Comparison of ENCODE assay signal across 8 cellular contexts in genomic region chr14:81220767-81221578, GRCh38. TPM values are rescaled to one million over a fixed set of nuclear protein-coding genes. Genes with fewer than 3 reads are reported as not detected.
DNase-seq lines count a peak whose midpoint lies in the region; ATAC-seq and TF ChIP-seq lines count a peak whose summit lies in the region.

GTF2A1 (minus strand) TSS chr14:81220959; CDS start chr14:81220518, 441 bp downstream.

- no peaks in the 10 kb centered on the region for H3K36me3 ChIP-seq in testis (ENCODE audit: low read depth, missing control alignments)

- peaks cover 40% of the 10 kb centered on the region for H3K4me1 Mint-ChIP-seq in activated naive CD8-positive, alpha-beta T cell (ENCODE audit: low read depth)

- peak within 1 kb of the TSS; percentile 100 for H3K4me3 Mint-ChIP-seq in activated naive CD8-positive, alpha-beta T cell

- H3K36me3 Mint-ChIP-seq in activated naive CD8-positive, alpha-beta T cell: peaks cover 5% of the 10 kb centered on the region

- no peaks in the 10 kb centered on the region for H3K9me3 Mint-ChIP-seq in activated naive CD8-positive, alpha-beta T cell (ENCODE audit: low read depth)

- H3K27me3 ChIP-seq in testis: no peaks in the 10 kb centered on the region

- peak within 1 kb of the TSS; percentile 100 for H3K27ac Mint-ChIP-seq in activated naive CD8-positive, alpha-beta T cell

- peak; percentile 81 for TF ChIP-seq POLR2A in testis (IDR thresholded peaks at IDR 0.05)

- intact Hi-C loops in testis (cut with DNase I; ENCODE audit: low total_unique reads): no loop called here

- 1% methylated on average over 36 to 87 of the region's 90 CpGs for WGBS in testis, 2 donors

- CTCF ChIA-PET in GM10248 (lab: Yijun Ruan, JAX): interaction anchor here (0.8 to 1.8 kb wide), 6 partner anchors 45 to 266 kb away, joined by 3 to 6 read pairs (median 4); no protein-coding TSS in a partner anchor

- H3K27me3 Mint-ChIP-seq in activated naive CD8-positive, alpha-beta T cell: no peaks in the 10 kb centered on the region

- H3K9me3 ChIP-seq in testis: no peaks in the 10 kb centered on the region

- H3K27ac ChIP-seq in testis: peak within 1 kb of the TSS; percentile 99

- DNase-seq in GM10248 (ENCODE audit: extremely low spot score): peak; percentile 92
- peak; percentile 100 for DNase-seq in NCI-H1105 (lab: John Stamatoyannopoulos, UW)
- peak; percentile 77 for DNase-seq in SKM-1 treated with dmso at 0.1 percent for 144 hours (lab: John Stamatoyannopoulos, UW; ENCODE audit: unreplicated experiment)
- DNase-seq in glomerular visceral epithelial cell (ENCODE audit: extremely low spot score): peak; percentile 98
- peak; percentile 74 for DNase-seq in omental fat pad (ENCODE audit: low spot score)
- DNase-seq in testis: peak; percentile 96

- H3K4me3 ChIP-seq in testis: peak within 1 kb of the TSS; percentile 90 to 94

- peak; percentile 65 for ATAC-seq in HG02623 (IDR thresholded peaks at IDR 0.05; ENCODE audit: unreplicated experiment)
- peak; percentile 95 for ATAC-seq in omental fat pad (ENCODE audit: low FRiP score)

- POLR2A ChIA-PET in GM10248 (lab: Yijun Ruan, JAX): interaction anchor here (0.6 to 1.2 kb wide), 23 partner anchors 8 to 438 kb away, joined by 3 to 8 read pairs (median 4); partner anchors contain the start of genes CEP128 and SEL1L

- peaks cover 32% of the 10 kb centered on the region for H3K4me1 ChIP-seq in testis

- TF ChIP-seq CTCF in GM10248 (IDR thresholded peaks at IDR 0.05; ENCODE audit: control extremely low read depth, extremely low read depth, low read depth, missing control alignments) (no peak), omental fat pad (IDR thresholded peaks at IDR 0.05) (no peak), testis (IDR thresholded peaks at IDR 0.05) (peak in 1 of 3 experiments; percentile 9)

RNA-seq across cellular contexts. Expression of gene GTF2A1, which starts in this region (rescaled TPM):
- 10 to 100 TPM; 17.4 to 32.0 (median 22.8) TPM for total RNA-seq in omental fat pad
- 10 to 100 TPM; 52.9 to 66.0 TPM for total RNA-seq in testis
- polyA plus RNA-seq in testis (ENCODE audit: insufficient read depth, low read depth, low replicate concordance): 50.2 TPM

Comparison
In these comparisons a context has a peak if more than half of its experiments do, and no peak if none do; other contexts are left out.
1. Peak in every context shown above with its lines: DNase-seq, ATAC-seq, H3K4me3 ChIP-seq and H3K27ac ChIP-seq.